20 cellular contexts compared by ENCODE assay signal in genomic region chr5:122565331-122565730, GRCh38.
A peak's percentile ranks its signal among the peaks of the same experiment; 100 is the strongest.
DNase-seq lines count a peak whose midpoint lies in the region; ATAC-seq and TF ChIP-seq lines count a peak whose summit lies in the region.
"Had no signal": no experiment of that assay in that cellular context is flagged by ENCODE, and none has a peak within 500 bp of the region (broad histone marks: within the 10 kb centered on the region; RNA-seq: fewer than 3 reads in every experiment).

No MANE protein-coding gene starts in this region.

- peaks cover 55% of the 10 kb centered on the region for H3K4me1 Mint-ChIP-seq in mesothelial cell of epicardium

- H3K36me3 ChIP-seq in hepatocyte (replicated peaks; ENCODE audit: insufficient read depth, low read depth), result no peaks in the 10 kb centered on the region
- H3K36me3 ChIP-seq in osteoblast (ENCODE audit: insufficient read depth, low read length), result no peaks in the 10 kb centered on the region
- H3K36me3 ChIP-seq: HAP-1 had no signal

- H2AFZ ChIP-seq in hepatocyte (no peak overlapping the region), osteoblast (ENCODE audit: low read length) (no peak overlapping the region)

- H3K4me1 ChIP-seq in hepatocyte (ENCODE audit: insufficient read depth), result peaks cover 7% of the 10 kb centered on the region
- H3K4me1 ChIP-seq in osteoblast (ENCODE audit: insufficient read depth, low read length), result no peaks in the 10 kb centered on the region
- H3K4me1 ChIP-seq: HAP-1 had no signal

- H3K27me3 ChIP-seq in hepatocyte (no peaks in the 10 kb centered on the region), osteoblast (ENCODE audit: insufficient read depth, low read length) (peaks cover 3% of the 10 kb centered on the region)

- H3K4me2 ChIP-seq in hepatocyte, result no peak overlapping the region
- H3K4me2 ChIP-seq in osteoblast (ENCODE audit: insufficient read depth, low read length), result no peak overlapping the region

- H3K79me2 ChIP-seq in hepatocyte, result no peaks in the 10 kb centered on the region
- H3K79me2 ChIP-seq in osteoblast (ENCODE audit: insufficient read depth, low read length), result no peaks in the 10 kb centered on the region

- H3K27ac Mint-ChIP-seq in mesothelial cell of epicardium, result peak overlapping the region; percentile 41

- H3K9me3 ChIP-seq in hepatocyte (ENCODE audit: low read depth) (no peaks in the 10 kb centered on the region), osteoblast (ENCODE audit: low read depth, low read length) (no peaks in the 10 kb centered on the region)
- H3K9me3 ChIP-seq: HAP-1 had no signal

- H3K9me3 Mint-ChIP-seq in mesothelial cell of epicardium, result no peaks in the 10 kb centered on the region

- no peaks in the 10 kb centered on the region for H4K20me1 ChIP-seq in hepatocyte (ENCODE audit: insufficient read depth, poor library complexity, severe bottlenecking)
- H4K20me1 ChIP-seq in osteoblast (ENCODE audit: insufficient read depth, low read length), result no peaks in the 10 kb centered on the region

- DNase-seq in EL (peak; percentile 13), NCI-H226 (peak; percentile 32), hepatocyte (ENCODE audit: low spot score) (peak; percentile 22), mesothelial cell of epicardium (ENCODE audit: low spot score in 2 of 2, unreplicated experiment in 2 of 2) (no peak), NCI-H510A treated with DMSO at 0.1 percent for 48 hours (lab: John Stamatoyannopoulos, UW) (no peak), osteoblast (ENCODE audit: insufficient read length, low spot score, missing footprints) (no peak), GF-D8 (lab: John Stamatoyannopoulos, UW) (no peak)
- DNase-seq: 8988T, Calu3, DMS79 treated with DMSO at 0.1 percent for 48 hours, GOT3, KBM-7, MM.1S, NCI-H2029, NCI-H69, SHP77 had no signal

- ATAC-seq in GM18519 (IDR thresholded peaks at IDR 0.05; ENCODE audit: low FRiP score, unreplicated experiment), result no peak
- ATAC-seq: Panc1 had no signal

- H3K36me3 Mint-ChIP-seq in mesothelial cell of epicardium, result no peaks in the 10 kb centered on the region

- no peaks in the 10 kb centered on the region for H3K9me2 ChIP-seq in hepatocyte (replicated peaks; ENCODE audit: insufficient read depth)

- H3K27me3 Mint-ChIP-seq in mesothelial cell of epicardium (ENCODE audit: low read depth), result no peaks in the 10 kb centered on the region

- H3K4me3 ChIP-seq in hepatocyte (no peak overlapping the region), osteoblast (ENCODE audit: insufficient read depth, low read length) (no peak overlapping the region)
- H3K4me3 ChIP-seq: HAP-1 had no signal

- TF ChIP-seq CTCF in hepatocyte (IDR thresholded peaks at IDR 0.05; ENCODE audit: poor library complexity) (no peak), mesothelial cell of epicardium (IDR thresholded peaks at IDR 0.05; ENCODE audit: unreplicated experiment) (no peak), osteoblast (IDR thresholded peaks at IDR 0.05; ENCODE audit: extremely low read depth, low read depth, low read length) (no peak)

- H3K27ac ChIP-seq in hepatocyte, result no peak overlapping the region
- H3K27ac ChIP-seq in osteoblast (ENCODE audit: low read depth, low read length), result no peak overlapping the region
- H3K27ac ChIP-seq: RWPE1 had no signal

- WGBS in hepatocyte (ENCODE audit: low lambda C conversion rate, missing lambda C conversion rate), result 74% methylated on average over 9 of the region's 9 CpGs

- H3K4me3 Mint-ChIP-seq in mesothelial cell of epicardium, result no peak overlapping the region

Comparison
In these comparisons a context has a peak if more than half of its experiments do, and no peak if none do; other contexts are left out.
1. DNase-seq: peak in EL (single experiment), NCI-H226 (single experiment) and hepatocyte (single experiment); none in mesothelial cell of epicardium (0 of 2), NCI-H510A treated with DMSO at 0.1 percent for 48 hours (single experiment), osteoblast (single experiment) and GF-D8 (single experiment).